ENCODE assay signal across 8 cellular contexts in genomic region chr20:49677777-49678758, GRCh38. TPM values are rescaled to one million over a fixed set of nuclear protein-coding genes. Genes with fewer than 3 reads are reported as not detected.
DNase-seq lines count a peak whose midpoint lies in the region; ATAC-seq lines count a peak whose summit lies in the region.

No MANE protein-coding gene starts in this region.

- peak overlapping the region; percentile 65 for H3K27ac ChIP-seq in thymus (ENCODE audit: low read depth)

- no peak for DNase-seq in activated CD4-positive, alpha-beta T cell treated with anti-CD3 and anti-CD28 coated beads, Interleukin-2, amount 10 ng/mL, durations not matched to agents 7 days and 5 days
- no peak for DNase-seq in activated CD4-positive, alpha-beta T cell treated with anti-CD3 and anti-CD28 coated beads, Interleukin-2, amount 50 U/mL, for 4 hours
- no peak for DNase-seq in activated naive CD8-positive, alpha-beta T cell treated with anti-CD3 and anti-CD28 coated beads for 36 hours
- DNase-seq in left lobe of liver (ENCODE audit: low spot score) (no peak), posterior cingulate gyrus (no peak), AG08396 (ENCODE audit: low spot score) (no peak)
- DNase-seq in activated CD4-positive, CD25-positive, alpha-beta regulatory T cell treated with anti-CD3 and anti-CD28 coated beads, Interleukin-2, amount 50 U/mL, for 72 hours = no peak

- H3K9me3 ChIP-seq in thymus (ENCODE audit: control insufficient read depth) = no peaks in the 10 kb centered on the region

- POLR2A ChIA-PET in activated CD4-positive, alpha-beta T cell treated with anti-CD3 and anti-CD28 coated beads, Interleukin-2, amount 10 ng/mL, durations not matched to agents 7 days and 5 days (lab: Charles Lee) = no interaction called here

- H3K4me3 ChIP-seq in thymus (ENCODE audit: low read length) = no peak overlapping the region

- H3K4me3 Mint-ChIP-seq in activated CD4-positive, alpha-beta T cell treated with anti-CD3 and anti-CD28 coated beads, Interleukin-2, amount 10 ng/mL, durations not matched to agents 7 days and 5 days = peak overlapping the region; percentile 4
- no peak overlapping the region for H3K4me3 Mint-ChIP-seq in activated naive CD8-positive, alpha-beta T cell treated with anti-CD3 and anti-CD28 coated beads for 36 hours

- peak; percentile 4 for ATAC-seq in left lobe of liver

- H3K27me3 Mint-ChIP-seq in activated CD4-positive, alpha-beta T cell treated with anti-CD3 and anti-CD28 coated beads, Interleukin-2, amount 10 ng/mL, durations not matched to agents 7 days and 5 days = no peaks in the 10 kb centered on the region
- no peaks in the 10 kb centered on the region for H3K27me3 Mint-ChIP-seq in activated naive CD8-positive, alpha-beta T cell treated with anti-CD3 and anti-CD28 coated beads for 36 hours

- H3K4me1 ChIP-seq in thymus (ENCODE audit: control insufficient read depth, insufficient read depth, low read length) = no peaks in the 10 kb centered on the region

- peak overlapping the region; percentile 69 for H3K27ac Mint-ChIP-seq in activated CD4-positive, alpha-beta T cell treated with anti-CD3 and anti-CD28 coated beads, Interleukin-2, amount 10 ng/mL, durations not matched to agents 7 days and 5 days
- H3K27ac Mint-ChIP-seq in activated naive CD8-positive, alpha-beta T cell treated with anti-CD3 and anti-CD28 coated beads for 36 hours = peak overlapping the region; percentile 43

- no peaks in the 10 kb centered on the region for H3K36me3 ChIP-seq in thymus (ENCODE audit: control insufficient read depth, insufficient read depth)

- intact Hi-C loops in posterior cingulate gyrus (cut with DNase I) = no loop called here

- 96% methylated on average over 11 of the region's 11 CpGs for WGBS in thymus

- peaks cover 58% of the 10 kb centered on the region for H3K4me1 Mint-ChIP-seq in activated CD4-positive, alpha-beta T cell treated with anti-CD3 and anti-CD28 coated beads, Interleukin-2, amount 10 ng/mL, durations not matched to agents 7 days and 5 days
- H3K4me1 Mint-ChIP-seq in activated naive CD8-positive, alpha-beta T cell treated with anti-CD3 and anti-CD28 coated beads for 36 hours = peaks cover 49% of the 10 kb centered on the region

- CTCF ChIA-PET in activated CD4-positive, alpha-beta T cell treated with anti-CD3 and anti-CD28 coated beads, Interleukin-2, amount 10 ng/mL, durations not matched to agents 7 days and 5 days (lab: Charles Lee) = interaction anchor here (1.2 kb wide), 1 partner anchor 9 kb away, joined by 3 read pairs; no protein-coding TSS in a partner anchor

- peaks cover 7% of the 10 kb centered on the region for H3K36me3 Mint-ChIP-seq in activated CD4-positive, alpha-beta T cell treated with anti-CD3 and anti-CD28 coated beads, Interleukin-2, amount 10 ng/mL, durations not matched to agents 7 days and 5 days (ENCODE audit: low read depth)
- H3K36me3 Mint-ChIP-seq in activated naive CD8-positive, alpha-beta T cell treated with anti-CD3 and anti-CD28 coated beads for 36 hours = peaks cover 19% of the 10 kb centered on the region

- H3K9me3 Mint-ChIP-seq in activated CD4-positive, alpha-beta T cell treated with anti-CD3 and anti-CD28 coated beads, Interleukin-2, amount 10 ng/mL, durations not matched to agents 7 days and 5 days = no peaks in the 10 kb centered on the region
- no peaks in the 10 kb centered on the region for H3K9me3 Mint-ChIP-seq in activated naive CD8-positive, alpha-beta T cell treated with anti-CD3 and anti-CD28 coated beads for 36 hours

- H3K27me3 ChIP-seq in thymus (ENCODE audit: control insufficient read depth, insufficient read depth) = no peaks in the 10 kb centered on the region

RNA-seq across cellular contexts. Expression of gene B4GALT5, which starts 35.6 kb away (rescaled TPM):
- total RNA-seq in activated CD4-positive, alpha-beta T cell treated with anti-CD3 and anti-CD28 coated beads, Interleukin-2, amount 10 ng/mL, durations not matched to agents 7 days and 5 days = 10 to 100 TPM; 11.2 to 14.3 TPM
- total RNA-seq in activated naive CD8-positive, alpha-beta T cell treated with anti-CD3 and anti-CD28 coated beads for 36 hours = 10 to 100 TPM; 22.4 to 23.3 TPM
- 10.5 TPM for total RNA-seq in left lobe of liver
- polyA plus RNA-seq in thymus = 10.9 TPM
